17 cellular contexts compared by ENCODE assay signal in genomic region chr6:139037490-139037889, GRCh38. TPM values are rescaled to one million over a fixed set of nuclear protein-coding genes. Genes with fewer than 3 reads are reported as not detected.
DNase-seq lines count a peak whose midpoint lies in the region; ATAC-seq and TF ChIP-seq lines count a peak whose summit lies in the region.
"Had no signal": no experiment of that assay in that cellular context is flagged by ENCODE, and none has a peak within 500 bp of the region (broad histone marks: within the 10 kb centered on the region; RNA-seq: fewer than 3 reads in every experiment).

No MANE protein-coding gene starts in this region.

- peaks cover 81% of the 10 kb centered on the region for H3K36me3 Mint-ChIP-seq in stimulated activated naive CD8-positive, alpha-beta T cell treated with anti-CD3 and anti-CD28 coated beads, Interleukin-15, Interleukin-2, amounts not matched to agents 100 ng/mL and 50 ng/mL, for 24 hours (ENCODE audit: low read depth)
- peaks cover 62% of the 10 kb centered on the region for H3K36me3 Mint-ChIP-seq in activated naive CD8-positive, alpha-beta T cell treated with anti-CD3 and anti-CD28 coated beads, Interleukin-2, amount 50 U/mL, for 24 hours (ENCODE audit: low read depth)

- H3K4me1 Mint-ChIP-seq in stimulated activated naive CD8-positive, alpha-beta T cell treated with anti-CD3 and anti-CD28 coated beads, Interleukin-15, Interleukin-2, amounts not matched to agents 100 ng/mL and 50 ng/mL, for 24 hours (ENCODE audit: low read depth): peaks cover 27% of the 10 kb centered on the region
- H3K4me1 Mint-ChIP-seq in activated naive CD8-positive, alpha-beta T cell treated with anti-CD3 and anti-CD28 coated beads, Interleukin-2, amount 50 U/mL, for 24 hours: peaks cover 33% of the 10 kb centered on the region

- H3K9me3 Mint-ChIP-seq in stimulated activated naive CD8-positive, alpha-beta T cell treated with anti-CD3 and anti-CD28 coated beads, Interleukin-15, Interleukin-2, amounts not matched to agents 100 ng/mL and 50 ng/mL, for 24 hours: no peaks in the 10 kb centered on the region
- peaks cover 9% of the 10 kb centered on the region for H3K9me3 Mint-ChIP-seq in activated naive CD8-positive, alpha-beta T cell treated with anti-CD3 and anti-CD28 coated beads, Interleukin-2, amount 50 U/mL, for 24 hours
- H3K9me3 Mint-ChIP-seq: central memory CD8-positive, alpha-beta T cell had no signal

- DNase-seq in stimulated activated naive CD8-positive, alpha-beta T cell treated with anti-CD3 and anti-CD28 coated beads, Interleukin-15, Interleukin-2, amounts not matched to agents 100 U/mL and 50 U/mL, for 24 hours: no peak
- no peak for DNase-seq in activated naive CD8-positive, alpha-beta T cell treated with anti-CD3 and anti-CD28 coated beads, Interleukin-2, amount 50 U/mL, for 24 hours
- DNase-seq in foreskin fibroblast (peak; percentile 48 to 76), mesenteric fat pad (ENCODE audit: low spot score) (no peak), midbrain (lab: John Stamatoyannopoulos, UW) (no peak)
- DNase-seq: activated CD4-positive, alpha-beta T cell treated with anti-CD3 and anti-CD28 coated beads for 48 hours; DND-41; erythroblast; KG1; NCI-H187; NCI-H748 treated with DMSO at 0.1 percent for 48 hours; T-helper 17 cell had no signal

- ATAC-seq in stimulated activated naive CD8-positive, alpha-beta T cell treated with anti-CD3 and anti-CD28 coated beads, Interleukin-15, Interleukin-2, amounts not matched to agents 100 U/mL and 50 U/mL, for 24 hours: no peak
- ATAC-seq in activated naive CD8-positive, alpha-beta T cell treated with anti-CD3 and anti-CD28 coated beads, Interleukin-2, amount 50 U/mL, for 24 hours: no peak
- no peak for ATAC-seq in HG03571 (IDR thresholded peaks at IDR 0.05; ENCODE audit: unreplicated experiment)
- ATAC-seq in GM21447 (IDR thresholded peaks at IDR 0.05; ENCODE audit: unreplicated experiment): no peak
- ATAC-seq: T-helper 17 cell had no signal

- no peak for TF ChIP-seq CTCF in foreskin fibroblast (IDR thresholded peaks at IDR 0.05; ENCODE audit: low read depth, low read length)

- no peak overlapping the region for H3K4me3 ChIP-seq in foreskin fibroblast (ENCODE audit: low read depth in 1 of 2, low read length in 2 of 2)
- H3K4me3 ChIP-seq: BLaER1 treated with 17β-estradiol and CSF1 and Interleukin-3, amounts not matched to agents 10 nM and 100 nM had no signal

- peak overlapping the region; percentile 65 for H3K27ac Mint-ChIP-seq in stimulated activated naive CD8-positive, alpha-beta T cell treated with anti-CD3 and anti-CD28 coated beads, Interleukin-15, Interleukin-2, amounts not matched to agents 100 ng/mL and 50 ng/mL, for 24 hours
- peak overlapping the region; percentile 47 for H3K27ac Mint-ChIP-seq in activated naive CD8-positive, alpha-beta T cell treated with anti-CD3 and anti-CD28 coated beads, Interleukin-2, amount 50 U/mL, for 24 hours
- H3K27ac Mint-ChIP-seq: T-helper 17 cell had no signal

- no peaks in the 10 kb centered on the region for H3K27me3 Mint-ChIP-seq in stimulated activated naive CD8-positive, alpha-beta T cell treated with anti-CD3 and anti-CD28 coated beads, Interleukin-15, Interleukin-2, amounts not matched to agents 100 ng/mL and 50 ng/mL, for 24 hours
- no peaks in the 10 kb centered on the region for H3K27me3 Mint-ChIP-seq in activated naive CD8-positive, alpha-beta T cell treated with anti-CD3 and anti-CD28 coated beads, Interleukin-2, amount 50 U/mL, for 24 hours
- H3K27me3 Mint-ChIP-seq: central memory CD8-positive, alpha-beta T cell; T-helper 17 cell had no signal

- H3K4me3 Mint-ChIP-seq in stimulated activated naive CD8-positive, alpha-beta T cell treated with anti-CD3 and anti-CD28 coated beads, Interleukin-15, Interleukin-2, amounts not matched to agents 100 ng/mL and 50 ng/mL, for 24 hours: no peak overlapping the region
- H3K4me3 Mint-ChIP-seq in activated naive CD8-positive, alpha-beta T cell treated with anti-CD3 and anti-CD28 coated beads, Interleukin-2, amount 50 U/mL, for 24 hours: peak overlapping the region; percentile 40
- H3K4me3 Mint-ChIP-seq: central memory CD8-positive, alpha-beta T cell; T-helper 17 cell had no signal

RNA-seq across cellular contexts. Expression of gene ABRACL, which starts 8.9 kb away (rescaled TPM):
- total RNA-seq in mesenteric fat pad: 23.8 TPM

RNA-seq across cellular contexts. Expression of gene REPS1, which starts 49.4 kb away (rescaled TPM):
- total RNA-seq in mesenteric fat pad: 34.5 TPM

Comparison
In these comparisons a context has a peak if more than half of its experiments do, and no peak if none do; other contexts are left out.
1. DNase-seq: peak in foreskin fibroblast (2 of 2); none in stimulated activated naive CD8-positive, alpha-beta T cell treated with anti-CD3 and anti-CD28 coated beads, Interleukin-15, Interleukin-2, amounts not matched to agents 100 U/mL and 50 U/mL, for 24 hours (single experiment), activated naive CD8-positive, alpha-beta T cell treated with anti-CD3 and anti-CD28 coated beads, Interleukin-2, amount 50 U/mL, for 24 hours (single experiment), mesenteric fat pad (single experiment) and midbrain (single experiment).